Comparison of ENCODE assay signal across 13 cellular contexts in the genomic region with DNA sequence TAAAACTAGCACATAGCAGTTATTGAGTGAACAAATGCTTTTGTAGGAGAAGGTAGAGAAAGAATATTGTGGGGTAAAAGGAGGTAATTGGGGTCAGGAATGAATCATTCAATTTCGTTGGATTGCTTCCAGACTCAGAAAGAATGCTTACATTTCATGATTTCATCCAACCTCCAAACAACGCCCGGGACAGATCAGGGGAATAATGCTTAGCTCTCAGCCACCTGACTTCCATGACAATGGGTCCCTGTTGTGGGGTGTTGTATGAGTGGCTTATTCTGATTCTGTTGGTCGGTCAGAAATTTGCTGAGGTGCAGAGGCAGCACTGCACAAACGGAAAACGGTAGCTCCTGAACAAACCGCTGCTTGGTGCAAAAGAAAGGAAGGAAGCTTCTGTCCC. TPM values are rescaled to one million over a fixed set of nuclear protein-coding genes. Genes with fewer than 3 reads are reported as not detected.
DNase-seq lines count a peak whose midpoint lies in the region; ATAC-seq, FAIRE-seq and TF ChIP-seq lines count a peak whose summit lies in the region.
"Had no signal": no experiment of that assay in that cellular context is flagged by ENCODE, and none has a peak within 500 bp of the region (broad histone marks: within the 10 kb centered on the region; RNA-seq: fewer than 3 reads in every experiment).

No MANE protein-coding gene starts in this region.

- H3K36me3 ChIP-seq in OCI-LY3 (replicated peaks; ENCODE audit: low read depth, low read length), result peaks cover 13% of the 10 kb centered on the region
- H3K36me3 ChIP-seq in K562 (ENCODE audit: control insufficient read depth, insufficient read depth, low read length), result no peaks in the 10 kb centered on the region

- peak; percentile 15 for DNase-seq in NCI-H2227 (lab: John Stamatoyannopoulos, UW; ENCODE audit: unreplicated experiment)
- no peak for DNase-seq in NCI-H2227 treated with DMSO at 0.1 percent for 48 hours (lab: John Stamatoyannopoulos, UW)
- no peak for DNase-seq in K562 (ENCODE audit: extremely low read depth in 1 of 4, low spot score in 3 of 4)
- DNase-seq in lung microvascular endothelial cell (ENCODE audit: low read depth in 2 of 2), result peak; percentile 60 to 73
- DNase-seq in posterior cingulate gyrus, result no peak
- DNase-seq: mesenchymal stem cell; MM.1S; occipital lobe; stimulated activated CD4-positive, alpha-beta T cell treated with anti-CD3 and anti-CD28 coated beads, Interleukin-15, amount 100 ng/mL, for 24 hours had no signal

- no peak overlapping the region for H3K4me3 ChIP-seq in OCI-LY3 (ENCODE audit: low read length)
- no peak overlapping the region for H3K4me3 ChIP-seq in K562

- H4K20me1 ChIP-seq in OCI-LY3 (ENCODE audit: insufficient read depth, low read length) (no peaks in the 10 kb centered on the region), K562 (replicated peaks; ENCODE audit: control insufficient read depth, insufficient read depth, low read length) (no peaks in the 10 kb centered on the region)

- TF ChIP-seq CTCF in OCI-LY3 (IDR thresholded peaks at IDR 0.05; ENCODE audit: low read depth, low read length), result no peak
- no peak for TF ChIP-seq CTCF in K562 (IDR thresholded peaks at IDR 0.05 in 2 of 3, conservative IDR thresholded peaks at IDR 0.05 in 1 of 3; ENCODE audit: insufficient read depth in 2 of 3, low read depth in 1 of 3, low read length in 3 of 3)

- 10% methylated on average over 5 of the region's 7 CpGs for WGBS in K562 (ENCODE audit: insufficient coverage, low coverage, missing lambda C conversion rate)

- no TSS peak for BruUV-seq in K562 (replicated peaks; lab: Mats Ljungman, UMichigan)

- H3K27ac ChIP-seq in OCI-LY3 (ENCODE audit: low read length) (peak overlapping the region; percentile 96), K562 (ENCODE audit: extremely low read depth, low read depth, low read length) (no peak overlapping the region)

- no peaks in the 10 kb centered on the region for H3K9me1 ChIP-seq in K562 (ENCODE audit: control insufficient read depth, insufficient read depth, low read length)

- TF ChIP-seq RAD21 in K562 (CRISPR knock-in tag; conservative IDR thresholded peaks at IDR 0.05 in 1 of 2, IDR thresholded peaks at IDR 0.05 in 1 of 2), result no peak

- POLR2A ChIA-PET in K562 (lab: Yijun Ruan, JAX), result interaction anchor here (0.6 to 1.6 kb wide), 4 partner anchors 24 to 494 kb away, joined by 3 to 4 read pairs (median 3); a partner anchor contains a TSS

- CTCF ChIA-PET in K562 (lab: Yijun Ruan, JAX; ENCODE audit: low intra/inter-chr PET ratio), result interaction anchor here (0.6 kb wide), 1 partner anchor 11 kb away, joined by 4 read pairs; no protein-coding TSS in a partner anchor

- no peak for TF ChIP-seq EP300 in K562 (IDR thresholded peaks at IDR 0.05; ENCODE audit: low read length)

- H3K4me2 ChIP-seq in OCI-LY3 (ENCODE audit: low read length) (peak overlapping the region; percentile 21; the same call in 1 of the 2 replicates), K562 (ENCODE audit: insufficient read depth, low read length) (no peak overlapping the region; the same call in 1 of the 2 replicates)

- in situ Hi-C loops in K562 (cut with MboI), result no loop called here

- H3K79me2 ChIP-seq in OCI-LY3 (ENCODE audit: low read length) (no peaks in the 10 kb centered on the region), K562 (ENCODE audit: control insufficient read depth, insufficient read depth, low read length) (no peaks in the 10 kb centered on the region)

- intact Hi-C loops in K562 (cut with micrococcal nuclease), result no loop called here
- intact Hi-C loops in posterior cingulate gyrus (cut with DNase I), result no loop called here

- H3K9ac ChIP-seq in OCI-LY3 (ENCODE audit: low read length), result peak overlapping the region; percentile 4; the same call in 1 of the 2 replicates
- H3K9ac ChIP-seq in K562 (ENCODE audit: insufficient read depth in 1 of 2, low read depth in 2 of 2, low read length in 2 of 2), result no peak overlapping the region

- H3K4me1 ChIP-seq in OCI-LY3 (ENCODE audit: low read length) (peaks cover 78% of the 10 kb centered on the region), K562 (replicated peaks in 1 of 2; ENCODE audit: control insufficient read depth in 2 of 2, insufficient read depth in 2 of 2, low read length in 2 of 2) (no peaks in the 10 kb centered on the region; a peak in 1 of 5 replicates)

- H2AFZ ChIP-seq in OCI-LY3 (ENCODE audit: low read depth, low read length), result no peak overlapping the region
- 0 out of 2 replicates have a peak overlapping the region, but pooled peaks have one; percentile 24 for H2AFZ ChIP-seq in K562 (ENCODE audit: low read depth, low read length)

- H3K9me3 ChIP-seq in OCI-LY3 (ENCODE audit: insufficient read depth, low read length) (peaks cover 10% of the 10 kb centered on the region), K562 (replicated peaks; ENCODE audit: control insufficient read depth, insufficient read depth, low read depth, low read length) (no peaks in the 10 kb centered on the region)

- FAIRE-seq in K562 (lab: Jason Lieb, UNC), result no peak
- FAIRE-seq: endometrium had no signal

- ATAC-seq in K562 (no peak), HG02870 (IDR thresholded peaks at IDR 0.05; ENCODE audit: unreplicated experiment) (no peak), HG02884 (IDR thresholded peaks at IDR 0.05; ENCODE audit: unreplicated experiment) (no peak)

- no peak for TF ChIP-seq POLR2A in K562 (conservative IDR thresholded peaks at IDR 0.05)

- no peaks in the 10 kb centered on the region for H3K27me3 ChIP-seq in OCI-LY3 (ENCODE audit: low read depth, low read length)
- H3K27me3 ChIP-seq in K562 (ENCODE audit: control insufficient read depth in 2 of 2, insufficient read depth in 2 of 2, low read length in 2 of 2), result no peaks in the 10 kb centered on the region

TF ChIP-seq in K562, 482 proteins besides CTCF, POLR2A, EP300 and RAD21 (continues in another document):
- TF ChIP-seq, protein P1, sequence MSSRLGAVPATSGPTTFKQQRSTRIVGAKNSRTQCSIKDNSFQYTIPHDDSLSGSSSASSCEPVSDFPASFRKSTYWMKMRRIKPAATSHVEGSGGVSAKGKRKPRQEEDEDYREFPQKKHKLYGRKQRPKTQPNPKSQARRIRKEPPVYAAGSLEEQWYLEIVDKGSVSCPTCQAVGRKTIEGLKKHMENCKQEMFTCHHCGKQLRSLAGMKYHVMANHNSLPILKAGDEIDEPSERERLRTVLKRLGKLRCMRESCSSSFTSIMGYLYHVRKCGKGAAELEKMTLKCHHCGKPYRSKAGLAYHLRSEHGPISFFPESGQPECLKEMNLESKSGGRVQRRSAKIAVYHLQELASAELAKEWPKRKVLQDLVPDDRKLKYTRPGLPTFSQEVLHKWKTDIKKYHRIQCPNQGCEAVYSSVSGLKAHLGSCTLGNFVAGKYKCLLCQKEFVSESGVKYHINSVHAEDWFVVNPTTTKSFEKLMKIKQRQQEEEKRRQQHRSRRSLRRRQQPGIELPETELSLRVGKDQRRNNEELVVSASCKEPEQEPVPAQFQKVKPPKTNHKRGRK (tag; IDR thresholded peaks at IDR 0.05), result no peak

RNA-seq across cellular contexts. Expression of a gene that starts 24.0 kb away (rescaled TPM):
- total RNA-seq in K562 (2011; cell fraction: chromatin; rRNA removed; ENCODE audit: low replicate concordance), result 8.9 and 19.4 TPM in 2 replicates
- total RNA-seq in K562 (2011; cell fraction: nucleolus; rRNA removed), result 2.9 and 3.0 TPM in 2 replicates
- 6.8 and 9.2 TPM in 2 replicates for total RNA-seq in K562 (2011; cell fraction: nucleoplasm; rRNA removed)
- total RNA-seq in K562 (2014; rRNA removed), result 3.3 and 3.7 TPM in 2 replicates
- 5.6 and 7.3 TPM in 2 replicates for total RNA-seq in K562 (2014; rRNA removed; fragmentation: Illumina TruSeq; extraction: Trizol)
- 5.3 and 5.9 TPM in 2 replicates for total RNA-seq in K562 (2015; rRNA removed; fragmentation: Illumina TruSeq; extraction: Trizol)
- 5.4 and 6.3 TPM in 2 replicates for total RNA-seq in K562 (2021)
- 5.0 and 6.4 TPM in 2 replicates for polyA plus RNA-seq in K562 (2011; rRNA removed)
- polyA plus RNA-seq in K562 (2011; cell fraction: cytosol; rRNA removed), result 1.8 and 3.4 TPM in 2 replicates
- polyA plus RNA-seq in K562 (2011; cell fraction: nucleus; rRNA removed), result 5.3 and 5.7 TPM in 2 replicates
- polyA plus RNA-seq in K562 (2012), result 4.1 and 5.4 TPM in 2 replicates
- 5.7 and 6.0 TPM in 2 replicates for polyA plus RNA-seq in K562 (2014; fragmentation: Illumina TruSeq; extraction: Trizol)
- polyA plus RNA-seq in K562 (2014; fragmentation: Nextera tagmentation; extraction: Ambion mirVana), result 1 to 10 TPM; 1.6 to 1.7 TPM
- 5.7 and 6.1 TPM in 2 replicates for polyA plus RNA-seq in K562 (2014; rRNA removed)
- polyA minus RNA-seq in K562 (2011; rRNA and poly(A)+ RNA removed), result 6.6 and 9.7 TPM in 2 replicates
- 3.0 and 3.6 TPM in 2 replicates for polyA minus RNA-seq in K562 (2011; cell fraction: cytosol; rRNA and poly(A)+ RNA removed)
- 4.0 and 10.0 TPM in 2 replicates for polyA minus RNA-seq in K562 (2011; cell fraction: nucleus; rRNA and poly(A)+ RNA removed)
- total RNA-seq in lung microvascular endothelial cell, result 8.1 and 9.6 TPM in 2 replicates

RNA-seq across cellular contexts. Expression of a gene that starts 50.7 kb away (rescaled TPM):
- total RNA-seq in K562 (2011; cell fraction: chromatin; rRNA removed; ENCODE audit: low replicate concordance), result 6.2 and 7.7 TPM in 2 replicates
- total RNA-seq in K562 (2011; cell fraction: nucleolus; rRNA removed), result 5.0 and 5.5 TPM in 2 replicates
- 4.7 and 5.1 TPM in 2 replicates for total RNA-seq in K562 (2011; cell fraction: nucleoplasm; rRNA removed)
- total RNA-seq in K562 (2014; rRNA removed) (9.7 and 14.2 TPM in 2 replicates), K562 (2014; rRNA removed; fragmentation: Illumina TruSeq; extraction: Trizol) (5.3 and 5.7 TPM in 2 replicates), K562 (2015; rRNA removed; fragmentation: Illumina TruSeq; extraction: Trizol) (7.2 and 9.2 TPM in 2 replicates), K562 (2021) (27.4 and 28.7 TPM in 2 replicates), lung microvascular endothelial cell (3.8 and 5.2 TPM in 2 replicates)
- polyA plus RNA-seq in K562 (2011; rRNA removed) (2.6 and 4.7 TPM in 2 replicates), K562 (2014; fragmentation: Illumina TruSeq; extraction: Trizol) (24.7 and 24.8 TPM in 2 replicates), K562 (2014; fragmentation: Nextera tagmentation; extraction: Ambion mirVana) (1 to 10 TPM; 3.9 to 4.1 TPM), K562 (2014; rRNA removed) (13.1 and 15.3 TPM in 2 replicates)
- 3.8 and 6.1 TPM in 2 replicates for polyA plus RNA-seq in K562 (2011; cell fraction: cytosol; rRNA removed)
- polyA plus RNA-seq in K562 (2011; cell fraction: nucleus; rRNA removed), result 3.3 and 7.4 TPM in 2 replicates
- 27.9 and 31.0 TPM in 2 replicates for polyA plus RNA-seq in K562 (2012)
- 2.8 and 3.2 TPM in 2 replicates for polyA minus RNA-seq in K562 (2011; rRNA and poly(A)+ RNA removed)
- polyA minus RNA-seq in K562 (2011; cell fraction: cytosol; rRNA and poly(A)+ RNA removed), result 9.2 and 11.0 TPM in 2 replicates
- polyA minus RNA-seq in K562 (2011; cell fraction: nucleus; rRNA and poly(A)+ RNA removed), result 3.1 and 3.9 TPM in 2 replicates

Comparison
In these comparisons a context has a peak if more than half of its experiments do, and no peak if none do; other contexts are left out.
1. DNase-seq: peak in NCI-H2227 (single experiment) and lung microvascular endothelial cell (2 of 2); none in NCI-H2227 treated with DMSO at 0.1 percent for 48 hours (single experiment), K562 (0 of 4) and posterior cingulate gyrus (0 of 10).